In the genomic region with DNA sequence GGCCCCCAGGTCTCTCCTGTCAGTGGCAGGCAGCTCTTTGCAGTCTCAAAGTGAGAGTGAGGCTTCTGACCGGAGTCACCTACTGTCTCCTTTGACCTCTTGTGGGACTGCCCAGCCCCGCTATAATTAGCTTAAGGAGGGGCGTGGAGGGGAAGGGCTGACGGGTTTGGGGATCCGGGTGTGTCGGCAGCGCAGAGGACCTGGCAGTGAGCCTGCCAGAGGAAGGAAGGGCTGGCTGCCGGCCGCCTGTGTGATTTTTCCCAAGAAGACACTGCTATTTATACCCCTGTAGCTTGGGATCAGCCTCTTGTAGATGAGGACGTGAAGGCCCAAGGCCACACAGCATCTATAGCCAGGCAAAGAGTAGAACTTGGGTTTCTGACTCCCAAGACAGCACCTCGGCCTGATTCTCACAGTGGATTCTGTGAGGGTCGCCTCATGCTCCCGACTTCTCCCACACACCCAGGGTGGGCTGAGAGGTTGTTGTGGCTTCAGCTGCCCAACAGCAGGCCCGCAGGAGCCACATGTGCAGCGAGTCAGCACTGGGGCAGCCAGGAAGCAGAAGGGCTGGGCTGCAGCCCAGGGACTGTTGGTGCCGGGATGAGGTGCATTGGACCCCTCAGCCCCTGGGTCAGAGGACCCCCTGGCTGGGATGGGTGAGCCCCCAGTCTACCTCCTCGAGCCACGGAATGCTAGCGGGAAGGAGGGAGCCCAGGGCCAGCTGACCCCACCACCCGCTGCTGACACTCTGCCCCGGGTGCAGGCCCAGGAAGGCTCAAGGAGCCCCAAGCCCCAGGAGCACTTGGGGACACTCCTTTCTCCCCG, we compare ENCODE assay signal across 7 cellular contexts.
A peak's percentile ranks its signal among the peaks of the same experiment; 100 is the strongest.
DNase-seq lines count a peak whose midpoint lies in the region; ATAC-seq and TF ChIP-seq lines count a peak whose summit lies in the region.
"Not testable (repeated sequence)": the region's sequence is repeated elsewhere in the genome, so short reads cannot be mapped to it uniquely, and the experiment has no call there.

No MANE protein-coding gene starts in this region.

- H3K27ac Mint-ChIP-seq in chondrocyte (ENCODE audit: unreplicated experiment): peak overlapping the region; percentile 36

- not testable (repeated sequence) for H2BK15ac ChIP-seq in mesenchymal stem cell (ENCODE audit: low read depth, poor library complexity, severe bottlenecking)

- H2AFZ ChIP-seq in mesenchymal stem cell (ENCODE audit: low read depth, low read length): not testable (repeated sequence)

- not testable (repeated sequence) for H3K18ac ChIP-seq in mesenchymal stem cell (ENCODE audit: low read depth in 1 of 2, low read length in 2 of 2)

- not testable (repeated sequence) for H3K36me3 Mint-ChIP-seq in chondrocyte (ENCODE audit: low read depth)

- not testable (repeated sequence) for H3K79me1 ChIP-seq in mesenchymal stem cell (replicated peaks; ENCODE audit: low read length, poor library complexity, severe bottlenecking)

- not testable (repeated sequence) for H3K23ac ChIP-seq in mesenchymal stem cell (ENCODE audit: low read length in 2 of 2)

- H3K36me3 ChIP-seq in BLaER1 treated with 17β-estradiol and CSF1 and Interleukin-3, amounts not matched to agents 10 nM and 100 nM; right atrium auricular region; mesenchymal stem cell (ENCODE audit: control insufficient read depth in 1 of 2, insufficient read depth in 2 of 2, low read depth in 1 of 2, low read length in 2 of 2); rectal smooth muscle tissue (ENCODE audit: control insufficient read depth, insufficient read depth, low read length); stomach smooth muscle (ENCODE audit: control insufficient read depth in 2 of 2, insufficient read depth in 2 of 2, low read length in 2 of 2): not testable (repeated sequence)

- H4K8ac ChIP-seq in mesenchymal stem cell (ENCODE audit: low read length): peak overlapping the region; percentile 5

- H3K4me1 Mint-ChIP-seq in chondrocyte (ENCODE audit: low read depth): peaks cover 25% of the 10 kb centered on the region

- H3K27ac ChIP-seq in BLaER1 treated with 17β-estradiol and CSF1 and Interleukin-3, amounts not matched to agents 10 nM and 100 nM; mesenchymal stem cell (ENCODE audit: low read length, poor library complexity, severe bottlenecking): not testable (repeated sequence)
- peak overlapping the region; percentile 66 for H3K27ac ChIP-seq in right atrium auricular region
- H3K27ac ChIP-seq in rectal smooth muscle tissue (ENCODE audit: low read depth, low read length): peak overlapping the region; percentile 45
- peak overlapping the region; percentile 24 for H3K27ac ChIP-seq in stomach smooth muscle (ENCODE audit: low read length)

- H3K4me3 ChIP-seq in BLaER1 treated with 17β-estradiol and CSF1 and Interleukin-3, amounts not matched to agents 10 nM and 100 nM; right atrium auricular region; mesenchymal stem cell (ENCODE audit: insufficient read depth in 1 of 2, low read depth in 1 of 2, low read length in 2 of 2); rectal smooth muscle tissue (ENCODE audit: low read length); stomach smooth muscle (ENCODE audit: low read length in 2 of 2): not testable (repeated sequence)

- not testable (repeated sequence) for H2AK5ac ChIP-seq in mesenchymal stem cell (ENCODE audit: low read length, severe bottlenecking)

- H4K20me1 ChIP-seq in BLaER1 treated with 17β-estradiol and CSF1 and Interleukin-3, amounts not matched to agents 10 nM and 100 nM: not testable (repeated sequence)

- H3K9me3 ChIP-seq in BLaER1 treated with 17β-estradiol and CSF1 and Interleukin-3, amounts not matched to agents 10 nM and 100 nM (replicated peaks in 1 of 11); right atrium auricular region; mesenchymal stem cell (ENCODE audit: control insufficient read depth, low read length); stomach smooth muscle (ENCODE audit: control insufficient read depth in 2 of 2, low read length in 2 of 2): not testable (repeated sequence)

- not testable (repeated sequence) for H2BK12ac ChIP-seq in mesenchymal stem cell (ENCODE audit: low read length in 2 of 2)

- peaks cover 4 to 21% (median 10%) of the 10 kb centered on the region in 10 experiments; a peak in 14 of 20 replicates for H3K4me1 ChIP-seq in BLaER1 treated with 17β-estradiol and CSF1 and Interleukin-3, amounts not matched to agents 10 nM and 100 nM
- H3K4me1 ChIP-seq in right atrium auricular region (peaks cover 0 to 26% of the 10 kb centered on the region in 2 donors), mesenchymal stem cell (ENCODE audit: control insufficient read depth, insufficient read depth, low read depth, low read length) (peaks cover 15% of the 10 kb centered on the region), rectal smooth muscle tissue (ENCODE audit: control insufficient read depth, insufficient read depth, low read length) (peaks cover 22% of the 10 kb centered on the region), stomach smooth muscle (ENCODE audit: control insufficient read depth, insufficient read depth, low read length) (peaks cover 22% of the 10 kb centered on the region)

- DNase-seq in chondrocyte (ENCODE audit: low spot score); Right ventricle myocardium inferior (ENCODE audit: missing footprints); right atrium auricular region (ENCODE audit: low spot score); mesenchymal stem cell: not testable (repeated sequence)

- not testable (repeated sequence) for H3K27me3 Mint-ChIP-seq in chondrocyte (ENCODE audit: low read depth)

- intact Hi-C loops in Right ventricle myocardium inferior (cut with DNase I): loop anchor here (10.0 kb wide), 1 partner anchor 801 kb away; no protein-coding TSS in a partner anchor

- H3K4ac ChIP-seq in mesenchymal stem cell (ENCODE audit: low read depth in 1 of 2, low read length in 2 of 2): not testable (repeated sequence)

- H2BK5ac ChIP-seq in mesenchymal stem cell (ENCODE audit: low read depth, low read length, poor library complexity, severe bottlenecking): not testable (repeated sequence)

- ATAC-seq in Right ventricle myocardium inferior: peak; percentile 51

- not testable (repeated sequence) for H3K27me3 ChIP-seq in BLaER1 treated with 17β-estradiol and CSF1 and Interleukin-3, amounts not matched to agents 10 nM and 100 nM; right atrium auricular region; mesenchymal stem cell (ENCODE audit: control insufficient read depth in 1 of 2, insufficient read depth in 1 of 2, low read length in 2 of 2); rectal smooth muscle tissue (ENCODE audit: control insufficient read depth, insufficient read depth, low read length); stomach smooth muscle (ENCODE audit: control insufficient read depth in 1 of 2, insufficient read depth in 2 of 2, low read length in 2 of 2)

- H3K9me3 Mint-ChIP-seq in chondrocyte (ENCODE audit: low read depth): not testable (repeated sequence)

- H4K91ac ChIP-seq in mesenchymal stem cell (ENCODE audit: low read length): not testable (repeated sequence)

- not testable (repeated sequence) for TF ChIP-seq CTCF in chondrocyte (IDR thresholded peaks at IDR 0.05); right atrium auricular region (IDR thresholded peaks at IDR 0.05)

- H3K4me3 Mint-ChIP-seq in chondrocyte (ENCODE audit: unreplicated experiment): not testable (repeated sequence)

- not testable (repeated sequence) for H3K9ac ChIP-seq in BLaER1 treated with 17β-estradiol and CSF1 and Interleukin-3, amounts not matched to agents 10 nM and 100 nM; mesenchymal stem cell (ENCODE audit: low read length); rectal smooth muscle tissue (ENCODE audit: low read length); stomach smooth muscle (ENCODE audit: low read length in 2 of 2)

- WGBS in mesenchymal stem cell: 93% methylated on average over 7 of the region's 22 CpGs

- H2BK120ac ChIP-seq in mesenchymal stem cell (ENCODE audit: low read depth, low read length): not testable (repeated sequence)

- not testable (repeated sequence) for H3K14ac ChIP-seq in mesenchymal stem cell (ENCODE audit: low read length in 2 of 2)

- peak overlapping the region in 8 of 11 experiments; percentile 20 to 52 (median 40); a peak in 11 of 22 replicates for H3K4me2 ChIP-seq in BLaER1 treated with 17β-estradiol and CSF1 and Interleukin-3, amounts not matched to agents 10 nM and 100 nM
- H3K4me2 ChIP-seq in mesenchymal stem cell (ENCODE audit: low read length, poor library complexity, severe bottlenecking): not testable (repeated sequence)
